In the genomic region with DNA sequence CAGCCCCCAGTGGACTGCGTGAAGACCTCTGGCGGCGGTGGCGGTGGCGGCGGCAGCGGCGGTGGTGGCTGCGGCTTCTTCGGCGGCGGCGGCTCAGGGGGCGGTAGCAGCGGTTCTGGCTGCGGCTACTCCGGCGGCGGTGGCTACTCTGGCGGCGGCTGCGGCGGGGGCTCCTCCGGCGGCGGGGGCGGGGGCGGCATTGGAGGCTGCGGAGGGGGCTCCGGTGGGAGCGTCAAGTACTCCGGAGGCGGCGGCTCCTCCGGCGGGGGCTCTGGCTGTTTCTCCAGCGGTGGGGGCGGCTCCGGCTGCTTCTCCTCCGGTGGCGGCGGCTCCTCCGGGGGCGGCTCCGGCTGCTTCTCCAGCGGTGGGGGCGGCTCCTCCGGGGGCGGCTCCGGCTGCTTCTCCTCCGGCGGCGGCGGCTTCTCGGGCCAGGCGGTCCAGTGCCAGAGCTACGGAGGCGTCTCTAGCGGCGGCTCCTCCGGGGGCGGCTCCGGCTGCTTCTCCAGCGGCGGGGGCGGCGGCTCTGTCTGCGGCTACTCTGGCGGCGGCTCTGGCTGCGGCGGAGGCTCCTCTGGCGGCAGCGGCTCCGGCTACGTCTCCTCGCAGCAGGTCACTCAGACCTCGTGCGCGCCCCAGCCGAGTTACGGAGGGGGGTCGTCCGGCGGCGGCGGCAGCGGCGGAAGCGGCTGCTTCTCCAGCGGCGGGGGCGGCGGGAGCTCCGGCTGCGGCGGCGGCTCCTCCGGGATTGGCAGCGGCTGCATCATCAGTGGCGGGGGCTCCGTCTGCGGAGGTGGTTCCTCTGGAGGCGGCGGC, we compare ENCODE assay signal across 9 cellular contexts. TPM values are rescaled to one million over a fixed set of nuclear protein-coding genes. Genes with fewer than 3 reads are reported as not detected.
A peak's percentile ranks its signal among the peaks of the same experiment; 100 is the strongest.
DNase-seq lines count a peak whose midpoint lies in the region; ATAC-seq and TF ChIP-seq lines count a peak whose summit lies in the region.
"Had no signal": no experiment of that assay in that cellular context is flagged by ENCODE, and none has a peak within 500 bp of the region (broad histone marks: within the 10 kb centered on the region; RNA-seq: fewer than 3 reads in every experiment).

No MANE protein-coding gene starts in this region.

- no peak overlapping the region for H3K9ac ChIP-seq in mucosa of rectum (ENCODE audit: low read depth in 1 of 2, low read length in 2 of 2)

- H3K4me3 ChIP-seq in coronary artery (peak overlapping the region; percentile 73), mucosa of rectum (ENCODE audit: low read length in 2 of 2) (peak overlapping the region; percentile 45), urinary bladder (ENCODE audit: low read depth, low read length) (peak overlapping the region; percentile 57)

- peaks cover 3 to 7% of the 10 kb centered on the region in 2 donors for H3K4me1 ChIP-seq in mucosa of rectum (ENCODE audit: control insufficient read depth in 2 of 2, insufficient read depth in 2 of 2, low read length in 2 of 2)
- no peaks in the 10 kb centered on the region for H3K4me1 ChIP-seq in urinary bladder (ENCODE audit: insufficient read depth)

- peak; percentile 5 for DNase-seq in T-helper 22 cell (ENCODE audit: low read depth)
- DNase-seq in coronary artery (ENCODE audit: low spot score), result no peak
- no peak for DNase-seq in NCI-H1436 treated with DMSO at 0.1 percent for 48 hours (lab: John Stamatoyannopoulos, UW)
- no peak for DNase-seq in DMS153 (lab: John Stamatoyannopoulos, UW)

- TF ChIP-seq CTCF in coronary artery (IDR thresholded peaks at IDR 0.05), result no peak

- WGBS in urinary bladder, result 2% methylated on average over 105 of the region's 105 CpGs

- H3K27me3 ChIP-seq in mucosa of rectum (ENCODE audit: control insufficient read depth in 2 of 2, insufficient read depth in 2 of 2, low read length in 2 of 2), result peaks cover 23 to 36% of the 10 kb centered on the region in 2 donors

- H3K9me3 ChIP-seq in mucosa of rectum (ENCODE audit: control insufficient read depth in 2 of 2, low read length in 2 of 2), result no peaks in the 10 kb centered on the region

- ATAC-seq in GM18511 (IDR thresholded peaks at IDR 0.05; ENCODE audit: unreplicated experiment) (peak; percentile 32), GM18517 (IDR thresholded peaks at IDR 0.05; ENCODE audit: unreplicated experiment) (no peak)

- no peaks in the 10 kb centered on the region for H3K36me3 ChIP-seq in mucosa of rectum (ENCODE audit: control insufficient read depth in 2 of 2, insufficient read depth in 2 of 2, low read length in 2 of 2)
- no peaks in the 10 kb centered on the region for H3K36me3 ChIP-seq in urinary bladder (ENCODE audit: insufficient read depth)

- no peak overlapping the region for H3K27ac ChIP-seq in coronary artery
- H3K27ac ChIP-seq in mucosa of rectum (ENCODE audit: low read depth in 2 of 2, low read length in 2 of 2), result no peak overlapping the region
- no peak overlapping the region for H3K27ac ChIP-seq in urinary bladder (ENCODE audit: low read depth)

RNA-seq across cellular contexts. Expression of a gene that starts 1.7 kb away (rescaled TPM):
- total RNA-seq in urinary bladder, result not detected
- polyA plus RNA-seq in urinary bladder, result not detected
- total RNA-seq: SK-MEL-5 had no signal

RNA-seq across cellular contexts. Expression of a gene that starts 43.8 kb away (rescaled TPM):
- total RNA-seq in urinary bladder, result not detected
- not detected for polyA plus RNA-seq in urinary bladder
- total RNA-seq: SK-MEL-5 had no signal

RNA-seq across cellular contexts. Expression of a gene that starts 51.6 kb away (rescaled TPM):
- not detected for total RNA-seq in urinary bladder
- not detected for polyA plus RNA-seq in urinary bladder
- total RNA-seq: SK-MEL-5 had no signal

RNA-seq across cellular contexts. Expression of a gene that starts 58.0 kb away (rescaled TPM):
- not detected for total RNA-seq in urinary bladder
- not detected for polyA plus RNA-seq in urinary bladder
- total RNA-seq: SK-MEL-5 had no signal
